Comparison of ENCODE assay signal across 8 cellular contexts in genomic region chr19:49443366-49444099, GRCh38. TPM values are rescaled to one million over a fixed set of nuclear protein-coding genes. Genes with fewer than 3 reads are reported as not detected.
DNase-seq lines count a peak whose midpoint lies in the region; ATAC-seq and TF ChIP-seq lines count a peak whose summit lies in the region.

No MANE protein-coding gene starts in this region.

- intact Hi-C loops in CD4-positive, alpha-beta T cell (cut with DNase I, micrococcal nuclease) = loop anchor here (1.0 to 10.0 kb wide), 7 partner anchors 8 to 449 kb away; partner anchors contain the start of genes FLT3LG (in 1 of the 2), GYS1 (in 1 of the 2), PIH1D1 (in 1 of the 2) and RUVBL2 (in 1 of the 2)
- intact Hi-C loops in dorsolateral prefrontal cortex (cut with DNase I) = loop anchor here (1.0 to 10.0 kb wide), 5 partner anchors 51 to 449 kb away; partner anchors contain the start of genes GYS1 (in 1 of the 2), RUVBL2 (in 1 of the 2) and SNRNP70 (in 1 of the 2)
- intact Hi-C loops in lower leg skin (cut with DNase I; ENCODE audit: low total_unique reads) = no loop called here

- no peak overlapping the region for H3K27ac ChIP-seq in CD4-positive, alpha-beta T cell (ENCODE audit: low read depth, low read length)
- H3K27ac ChIP-seq in dorsolateral prefrontal cortex = peak overlapping the region in 45 of 59 donors; percentile 1 to 87 (median 59)

- WGBS in lower leg skin, 2 donors = 0 to 1% methylated on average over 43 to 47 of the region's 47 CpGs

- H3K9me3 Mint-ChIP-seq in CD4-positive, alpha-beta T cell = no peaks in the 10 kb centered on the region

- peak; percentile 95 for TF ChIP-seq CTCF in CD4-positive, alpha-beta T cell (IDR thresholded peaks at IDR 0.05)
- TF ChIP-seq CTCF in dorsolateral prefrontal cortex (IDR thresholded peaks at IDR 0.05 in 54 of 56, conservative IDR thresholded peaks at IDR 0.05 in 2 of 56; ENCODE audit: low read depth in 1 of 56, partially characterized antibody in 56 of 56) (peak; percentile 64 to 98 (median 86)), lower leg skin (IDR thresholded peaks at IDR 0.05) (peak in 2 of 3 donors; percentile 2 to 80)

- H3K4me3 ChIP-seq in dorsolateral prefrontal cortex (peak overlapping the region; percentile 45 to 83 (median 68)), lower leg skin (ENCODE audit: low read depth, poor library complexity, severe bottlenecking) (peak overlapping the region; percentile 51)

- ATAC-seq in CD4-positive, alpha-beta T cell (ENCODE audit: poor library complexity) = peak; percentile 89
- ATAC-seq in GM19455 (IDR thresholded peaks at IDR 0.05; ENCODE audit: unreplicated experiment) (peak; percentile 72), HG03575 (IDR thresholded peaks at IDR 0.05; ENCODE audit: extremely low read depth, insufficient number of reproducible peaks, low FRiP score, unreplicated experiment) (peak; percentile 59)

- peak; percentile 89 to 94 (median 91) for DNase-seq in CD4-positive, alpha-beta T cell
- DNase-seq in NCI-H748 treated with DMSO at 0.1 percent for 48 hours (lab: John Stamatoyannopoulos, UW) = peak; percentile 97
- peak; percentile 90 for DNase-seq in activated CD4-positive, alpha-beta T cell treated with anti-CD3 and anti-CD28 coated beads, Interleukin-2, amount 50 U/mL, for 4 hours
- peak; percentile 90 to 98 (median 95) for DNase-seq in dorsolateral prefrontal cortex
- peak; percentile 95 to 99 for DNase-seq in lower leg skin (ENCODE audit: low spot score in 2 of 2)
- DNase-seq in stimulated activated CD4-positive, alpha-beta T cell treated with anti-CD3 and anti-CD28 coated beads, Interleukin-4, amount 100 ng/mL, for 24 hours = peak; percentile 95

- peak overlapping the region; percentile 85 for H3K4me3 Mint-ChIP-seq in CD4-positive, alpha-beta T cell

- H3K27me3 Mint-ChIP-seq in CD4-positive, alpha-beta T cell = peaks cover 47% of the 10 kb centered on the region

- no peak for TF ChIP-seq POLR2A in lower leg skin (IDR thresholded peaks at IDR 0.05)

- CTCF ChIA-PET in CD4-positive, alpha-beta T cell (lab: Charles Lee) = interaction anchor here (0.6 to 3.9 kb wide), 14 partner anchors 8 to 187 kb away, joined by 3 to 19 read pairs (median 4); partner anchors contain the start of genes CD37, FLT3LG and PIH1D1

- H3K9me3 ChIP-seq in CD4-positive, alpha-beta T cell (ENCODE audit: control insufficient read depth, low read length) = no peaks in the 10 kb centered on the region

- H3K27me3 ChIP-seq in CD4-positive, alpha-beta T cell (ENCODE audit: control insufficient read depth, insufficient read depth, low read length) = peaks cover 39% of the 10 kb centered on the region
- H3K27me3 ChIP-seq in dorsolateral prefrontal cortex = peaks cover 0 to 41% (median 24%) of the 10 kb centered on the region in 45 donors

- H3K36me3 Mint-ChIP-seq in CD4-positive, alpha-beta T cell (ENCODE audit: low read depth) = peaks cover 34% of the 10 kb centered on the region

- H3K27ac Mint-ChIP-seq in CD4-positive, alpha-beta T cell = peak overlapping the region; percentile 84

- POLR2A ChIA-PET in CD4-positive, alpha-beta T cell (lab: Charles Lee) = interaction anchor here (0.7 to 1.9 kb wide), 7 partner anchors 26 to 52 kb away, joined by 3 to 5 read pairs (median 3); partner anchors contain the start of gene FLT3LG

- peaks cover 41% of the 10 kb centered on the region for H3K4me1 Mint-ChIP-seq in CD4-positive, alpha-beta T cell (ENCODE audit: low read depth)

RNA-seq across cellular contexts. Expression of gene SLC17A7, which starts 2.2 kb away (rescaled TPM):
- not detected for total RNA-seq in CD4-positive, alpha-beta T cell
- 100 to 1,000 TPM; 143 to 695 (median 467) TPM for total RNA-seq in dorsolateral prefrontal cortex
- total RNA-seq in lower leg skin = 1 to 10 TPM in 2 of 4 donors, under 1 TPM in 2; 0.38 to 1.4 (median 0.97) TPM

RNA-seq across cellular contexts. Expression of gene PIH1D1, which starts 8.1 kb away (rescaled TPM):
- 100 to 1,000 TPM; 145 to 151 TPM for total RNA-seq in CD4-positive, alpha-beta T cell
- total RNA-seq in dorsolateral prefrontal cortex (100 to 1,000 TPM in 1 of 120 experiments, 10 to 100 TPM in 119; 48.9 to 115 (median 70.7) TPM), lower leg skin (100 to 1,000 TPM in 3 of 4 donors, 10 to 100 TPM in 1; 79.6 to 144 (median 118) TPM)

RNA-seq across cellular contexts. Expression of gene ALDH16A1, which starts 9.5 kb away (rescaled TPM):
- 10 to 100 TPM; 25.1 to 25.8 TPM for total RNA-seq in CD4-positive, alpha-beta T cell
- total RNA-seq in dorsolateral prefrontal cortex = 10 to 100 TPM in 43 of 120 experiments, 1 to 10 TPM in 77; 3.7 to 20.5 (median 9.1) TPM
- total RNA-seq in lower leg skin = 10 to 100 TPM; 26.6 to 47.2 (median 42.6) TPM

RNA-seq across cellular contexts. Expression of gene GFY, which starts 18.3 kb away (rescaled TPM):
- total RNA-seq in CD4-positive, alpha-beta T cell = not detected
- total RNA-seq in dorsolateral prefrontal cortex (under 1 TPM in 9 of 120 experiments, not detected in 111; 0.26 to 0.44 (median 0.36) TPM), lower leg skin (not detected)

RNA-seq across cellular contexts. Expression of gene PTH2, which starts 20.3 kb away (rescaled TPM):
- not detected for total RNA-seq in CD4-positive, alpha-beta T cell
- total RNA-seq in dorsolateral prefrontal cortex = 1 to 10 TPM in 3 of 120 experiments, not detected in 117; 1.2 to 1.8 (median 1.5) TPM
- not detected for total RNA-seq in lower leg skin

Comparison
In these comparisons a context has a peak if more than half of its experiments do, and no peak if none do; other contexts are left out.
1. CTCF ChIP-seq: peak in every context shown above with its lines; median percentile 95 in CD4-positive, alpha-beta T cell; 86 in dorsolateral prefrontal cortex; 41 in lower leg skin.
2. RNA of gene SLC17A7, which starts 2.2 kb away (total RNA-seq): 143 to 695 TPM in dorsolateral prefrontal cortex; 0.38 to 1.4 TPM in lower leg skin and not detected in CD4-positive, alpha-beta T cell; every median in the first group is over 10 times any median in the second.
3. Peak in every context shown above with its lines, with median percentiles within 50 percentile points of each other: ATAC-seq and DNase-seq.